Comparison of ENCODE assay signal across 12 cellular contexts in genomic region chr14:34711808-34712712, GRCh38. TPM values are rescaled to one million over a fixed set of nuclear protein-coding genes. Genes with fewer than 3 reads are reported as not detected.
A peak's percentile ranks its signal among the peaks of the same experiment; 100 is the strongest.
DNase-seq lines count a peak whose midpoint lies in the region; ATAC-seq and TF ChIP-seq lines count a peak whose summit lies in the region.
"Had no signal": no experiment of that assay in that cellular context is flagged by ENCODE, and none has a peak within 500 bp of the region (broad histone marks: within the 10 kb centered on the region; RNA-seq: fewer than 3 reads in every experiment).

No MANE protein-coding gene starts in this region.

- H3K27ac ChIP-seq in right cardiac atrium (ENCODE audit: low read length) (no peak overlapping the region), stomach (peak overlapping the region in 4 of 5 donors; percentile 96 to 99 (median 97)), GM23338 (ENCODE audit: low read depth) (no peak overlapping the region)

- CTCF ChIA-PET in Caco-2 (lab: Charles Lee): interaction anchor here (0.5 kb wide), 1 partner anchor 1893 kb away, joined by 3 read pairs; no protein-coding TSS in a partner anchor

- 0 out of 2 replicates have a peak, but pooled peaks cover 3% of the 10 kb centered on the region for H4K20me1 ChIP-seq in GM23338 (replicated peaks; ENCODE audit: insufficient read depth)

- WGBS in right cardiac atrium: 49% methylated on average over 4 of the region's 4 CpGs
- 65 to 85% (median 76%) methylated on average over 4 of the region's 4 CpGs for WGBS in stomach, 5 donors

- H3K9me3 ChIP-seq in T-helper 17 cell (ENCODE audit: control insufficient read depth, low read length, poor library complexity, severe bottlenecking): no peaks in the 10 kb centered on the region
- no peaks in the 10 kb centered on the region for H3K9me3 ChIP-seq in right cardiac atrium (ENCODE audit: control insufficient read depth, low read length)
- no peaks in the 10 kb centered on the region for H3K9me3 ChIP-seq in stomach
- H3K9me3 ChIP-seq in Caco-2: no peaks in the 10 kb centered on the region
- H3K9me3 ChIP-seq: pancreas had no signal

- no peak for TF ChIP-seq POLR2A in stomach (IDR thresholded peaks at IDR 0.05)

- no peaks in the 10 kb centered on the region for H3K9me3 Mint-ChIP-seq in GM23338
- no peaks in the 10 kb centered on the region for H3K9me3 Mint-ChIP-seq in Caco-2 (ENCODE audit: unreplicated experiment)
- H3K9me3 Mint-ChIP-seq: activated naive CD4-positive, alpha-beta T cell treated with anti-CD3 and anti-CD28 coated beads, Interleukin-2, amount 50 U/mL, for 24 hours had no signal

- DNase-seq in GM12865 (ENCODE audit: low read depth): no peak
- no peak for DNase-seq in T-helper 17 cell
- DNase-seq in right cardiac atrium: no peak
- no peak for DNase-seq in stomach
- no peak for DNase-seq in GM19240 (ENCODE audit: insufficient read length, low spot score)
- no peak for DNase-seq in GM23338 (ENCODE audit: low spot score)
- DNase-seq in Caco-2: no peak
- DNase-seq: activated CD4-positive, alpha-beta T cell treated with anti-CD3 and anti-CD28 coated beads for 48 hours; effector memory CD4-positive, alpha-beta T cell; pancreas had no signal

- H3K4me1 ChIP-seq in right cardiac atrium (ENCODE audit: control insufficient read depth, insufficient read depth, low read length) (no peaks in the 10 kb centered on the region), stomach (peaks cover 0 to 60% (median 45%) of the 10 kb centered on the region in 4 donors), GM23338 (ENCODE audit: insufficient read depth) (peaks cover 10% of the 10 kb centered on the region; the same call in 1 of the 2 replicates), Caco-2 (peaks cover 4% of the 10 kb centered on the region; the same call in 1 of the 2 replicates)

- H2AFZ ChIP-seq in GM23338: no peak overlapping the region

- no peak for TF ChIP-seq CTCF in GM12865 (IDR thresholded peaks at IDR 0.05; ENCODE audit: insufficient read depth, low read depth, low read length, missing control alignments)
- no peak for TF ChIP-seq CTCF in stomach (IDR thresholded peaks at IDR 0.05)
- TF ChIP-seq CTCF in GM23338 (conservative IDR thresholded peaks at IDR 0.05; ENCODE audit: low read depth in 2 of 2): no peak
- no peak for TF ChIP-seq CTCF in Caco-2 (IDR thresholded peaks at IDR 0.05; ENCODE audit: insufficient read depth in 1 of 2, low read depth in 1 of 2, low read length in 1 of 2, severe bottlenecking in 1 of 2, unreplicated experiment in 1 of 2)

- H3K79me2 ChIP-seq in GM23338 (replicated peaks; ENCODE audit: insufficient read depth): peaks cover 13% of the 10 kb centered on the region; the same call in 1 of the 2 replicates

- no peaks in the 10 kb centered on the region for H3K9me2 ChIP-seq in GM23338 (ENCODE audit: insufficient read depth)

- H3K36me3 ChIP-seq in stomach: peaks cover 0 to 9% (median 7%) of the 10 kb centered on the region in 4 donors
- 0 out of 2 replicates have a peak, but pooled peaks cover 5% of the 10 kb centered on the region for H3K36me3 ChIP-seq in GM23338 (ENCODE audit: insufficient read depth)
- H3K36me3 ChIP-seq in Caco-2 (ENCODE audit: control insufficient read depth, insufficient read depth, low read length): no peaks in the 10 kb centered on the region

- intact Hi-C loops in right cardiac atrium (cut with DNase I): no loop called here
- intact Hi-C loops in stomach (cut with DNase I; ENCODE audit: low total_unique reads): no loop called here
- intact Hi-C loops in Caco-2 (cut with micrococcal nuclease; ENCODE audit: unreplicated experiment): no loop called here

- H3K27me3 ChIP-seq in right cardiac atrium (ENCODE audit: control insufficient read depth, insufficient read depth) (no peaks in the 10 kb centered on the region), stomach (no peaks in the 10 kb centered on the region), GM23338 (ENCODE audit: insufficient read depth) (peaks cover 12% of the 10 kb centered on the region), Caco-2 (replicated peaks; ENCODE audit: control insufficient read depth, insufficient read depth, low read length) (no peaks in the 10 kb centered on the region)
- H3K27me3 ChIP-seq: pancreas had no signal

- H3K36me3 Mint-ChIP-seq in T-helper 17 cell (ENCODE audit: low read depth) (peaks cover 4% of the 10 kb centered on the region), GM23338 (ENCODE audit: low read depth) (peaks cover 12% of the 10 kb centered on the region), Caco-2 (ENCODE audit: insufficient read depth, unreplicated experiment) (peaks cover 9% of the 10 kb centered on the region)
- H3K36me3 Mint-ChIP-seq: activated naive CD4-positive, alpha-beta T cell treated with anti-CD3 and anti-CD28 coated beads, Interleukin-2, amount 50 U/mL, for 24 hours had no signal

- ATAC-seq in T-helper 17 cell: no peak
- no peak for ATAC-seq in right cardiac atrium
- ATAC-seq in GM23338: no peak
- no peak for ATAC-seq in GM21447 (IDR thresholded peaks at IDR 0.05; ENCODE audit: unreplicated experiment)
- ATAC-seq: pancreas had no signal

- no peak for TF ChIP-seq EP300 in stomach (IDR thresholded peaks at IDR 0.05)

- POLR2A ChIA-PET in Caco-2 (lab: Charles Lee): no interaction called here

- no peak overlapping the region for H3K4me3 Mint-ChIP-seq in T-helper 17 cell
- no peak overlapping the region for H3K4me3 Mint-ChIP-seq in GM23338
- no peak overlapping the region for H3K4me3 Mint-ChIP-seq in Caco-2 (ENCODE audit: unreplicated experiment)

- H3K4me3 ChIP-seq in GM12865 (ENCODE audit: low read depth, low read length) (peak overlapping the region; percentile 85; the same call in 1 of the 2 replicates), right cardiac atrium (ENCODE audit: low read length) (peak overlapping the region; percentile 43), stomach (peak overlapping the region in 2 of 4 donors; percentile 1 to 74), GM23338 (no peak overlapping the region), Caco-2 (ENCODE audit: low read depth, low read length) (no peak overlapping the region)
- H3K4me3 ChIP-seq: pancreas had no signal

- H3F3A ChIP-seq in GM23338 (replicated peaks; ENCODE audit: low read depth): no peaks in the 10 kb centered on the region

- H3K27me3 Mint-ChIP-seq in T-helper 17 cell (no peaks in the 10 kb centered on the region), GM23338 (ENCODE audit: insufficient read depth, low read depth, poor library complexity) (peaks cover 4% of the 10 kb centered on the region), Caco-2 (ENCODE audit: insufficient read depth, unreplicated experiment) (no peaks in the 10 kb centered on the region)
- H3K27me3 Mint-ChIP-seq: activated naive CD4-positive, alpha-beta T cell treated with anti-CD3 and anti-CD28 coated beads, Interleukin-2, amount 50 U/mL, for 24 hours had no signal

- no TSS peak for BruUV-seq in Caco-2 (replicated peaks; lab: Mats Ljungman, UMichigan)

- H3K4me1 Mint-ChIP-seq in T-helper 17 cell (peaks cover 11% of the 10 kb centered on the region), GM23338 (peaks cover 8% of the 10 kb centered on the region; the same call in 2 of the 3 replicates), Caco-2 (ENCODE audit: low read depth, unreplicated experiment) (peaks cover 7% of the 10 kb centered on the region)

- H3K4me2 ChIP-seq in GM23338: no peak overlapping the region

- H3K27ac Mint-ChIP-seq in T-helper 17 cell: peak overlapping the region; percentile 95
- no peak overlapping the region for H3K27ac Mint-ChIP-seq in GM23338
- H3K27ac Mint-ChIP-seq in Caco-2 (ENCODE audit: unreplicated experiment): no peak overlapping the region

TF ChIP-seq in GM23338, 12 proteins besides CTCF, POLR2A, EP300 and RAD21 (continues in another document):
- TF ChIP-seq CREB1 (CRISPR knock-in tag; IDR thresholded peaks at IDR 0.05; ENCODE audit: low read depth) (no peak), STAT1 (IDR thresholded peaks at IDR 0.05; ENCODE audit: unreplicated experiment) (no peak)

RNA-seq across cellular contexts. Expression of gene CFL2, which starts 2.3 kb away (rescaled TPM):
- total RNA-seq in T-helper 17 cell (10 to 100 TPM; 41.8 to 44.9 TPM), right cardiac atrium (100 to 1,000 TPM; 313 to 329 (median 320) TPM), stomach (100 to 1,000 TPM in 3 of 5 donors, 10 to 100 TPM in 2; 42.6 to 214 (median 136) TPM), Caco-2 (2022) (39.7 and 41.9 TPM in 2 replicates)
- polyA plus RNA-seq in right cardiac atrium (326 TPM), stomach (10 to 100 TPM; 22.0 to 28.6 (median 26.1) TPM), GM23338 (2016; fragmentation: Nextera tagmentation; extraction: Ambion mirVana) (8.2 and 10.9 TPM in 2 replicates)
- 14.8 and 17.2 TPM in 2 replicates for total RNA-seq in GM23338 (2014; rRNA removed; shearing (Covaris generic))

Comparison
In these comparisons a context has a peak if more than half of its experiments do, and no peak if none do; other contexts are left out.
1. H3K4me3 ChIP-seq: peak in GM12865 (single experiment) and right cardiac atrium (single experiment); none in GM23338 (single experiment) and Caco-2 (single experiment).
2. H3K27ac ChIP-seq: peak in stomach (4 of 5); none in right cardiac atrium (single experiment) and GM23338 (single experiment).